13 cellular contexts compared by ENCODE assay signal in genomic region chr13:104011505-104012270, GRCh38.
DNase-seq lines count a peak whose midpoint lies in the region; ATAC-seq and TF ChIP-seq lines count a peak whose summit lies in the region.
"Had no signal": no experiment of that assay in that cellular context is flagged by ENCODE, and none has a peak within 500 bp of the region (broad histone marks: within the 10 kb centered on the region; RNA-seq: fewer than 3 reads in every experiment).

No MANE protein-coding gene starts in this region.

- POLR2A ChIA-PET in HEK293 (lab: Yijun Ruan, JAX), result no interaction called here

- H3K4me1 ChIP-seq in HEK293 (ENCODE audit: control insufficient read depth, insufficient read depth, low read length) (peaks cover 5% of the 10 kb centered on the region), left ventricle myocardium inferior (peaks cover 11% of the 10 kb centered on the region)

- H3K27ac ChIP-seq in HEK293 (ENCODE audit: extremely low read depth, low read depth, low read length) (peak overlapping the region; percentile 28; the same call in 1 of the 2 replicates), left ventricle myocardium inferior (replicated peaks) (no peak overlapping the region)
- H3K27ac ChIP-seq: coronary artery had no signal

- no peaks in the 10 kb centered on the region for H3K9me3 ChIP-seq in HEK293 (ENCODE audit: control insufficient read depth, insufficient read depth, low read depth, low read length)
- H3K9me3 ChIP-seq in left ventricle myocardium inferior (replicated peaks), result no peaks in the 10 kb centered on the region

- H3K36me3 ChIP-seq in HEK293 (ENCODE audit: control insufficient read depth in 2 of 2, insufficient read depth in 1 of 2, low read length in 2 of 2) (no peaks in the 10 kb centered on the region), left ventricle myocardium inferior (no peaks in the 10 kb centered on the region)

- TF ChIP-seq CTCF in HEK293 (tag by site-specific recombination; IDR thresholded peaks at IDR 0.05), result no peak
- TF ChIP-seq CTCF in left ventricle myocardium inferior (IDR thresholded peaks at IDR 0.05; ENCODE audit: borderline replicate concordance), result no peak

- H3K27me3 ChIP-seq in left ventricle myocardium inferior (ENCODE audit: low read depth), result no peaks in the 10 kb centered on the region

- peak; percentile 87 for DNase-seq in SK-N-DZ (ENCODE audit: low spot score)
- DNase-seq in left ventricle myocardium inferior, result no peak
- peak; percentile 67 for DNase-seq in renal cortical epithelial cell (ENCODE audit: low read depth)
- no peak for DNase-seq in NCI-H2107 treated with DMSO at 0.1 percent for 48 hours (lab: John Stamatoyannopoulos, UW; ENCODE audit: unreplicated experiment)
- DNase-seq in effector CD8-positive, alpha-beta T cell (lab: John Stamatoyannopoulos, UW), result no peak
- DNase-seq in RKO (ENCODE audit: low spot score), result no peak
- DNase-seq: CD4-positive, alpha-beta memory T cell; NCI-H1417 treated with DMSO at 0.1 percent for 48 hours; stimulated activated CD4-positive, alpha-beta T cell treated with anti-CD3 and anti-CD28 coated beads, Interleukin-12 subunit alpha, Interleukin-12 subunit beta, amount 100 ng/mL, for 4 hours had no signal

- intact Hi-C loops in left ventricle myocardium inferior (cut with micrococcal nuclease), result no loop called here

- H3K4me3 ChIP-seq in HEK293 (ENCODE audit: low read depth, low read length), result peak overlapping the region; percentile 12
- peak overlapping the region; percentile 49 for H3K4me3 ChIP-seq in left ventricle myocardium inferior
- H3K4me3 ChIP-seq: coronary artery had no signal

- no peak for ATAC-seq in HG02678 (IDR thresholded peaks at IDR 0.05; ENCODE audit: unreplicated experiment)
- ATAC-seq: activated T-helper 17 cell treated with anti-CD3 and anti-CD28 coated beads, Interleukin-2, amount 50 U/mL, for 72 hours had no signal

- CTCF ChIA-PET in HEK293 (lab: Yijun Ruan, JAX), result no interaction called here

TF ChIP-seq in HEK293, 187 proteins besides CTCF, POLR2A, EP300 and RAD21:
- TF ChIP-seq ZNF555 (tag by site-specific recombination; conservative IDR thresholded peaks at IDR 0.05) (no peak), ZSCAN18 (tag by site-specific recombination; IDR thresholded peaks at IDR 0.05) (no peak), ZBTB48 (tag by site-specific recombination; IDR thresholded peaks at IDR 0.05) (no peak), KLF8 (tag by site-specific recombination; IDR thresholded peaks at IDR 0.05) (no peak), ZNF121 (tag by site-specific recombination; IDR thresholded peaks at IDR 0.05) (no peak)
- TF ChIP-seq, protein P1, sequence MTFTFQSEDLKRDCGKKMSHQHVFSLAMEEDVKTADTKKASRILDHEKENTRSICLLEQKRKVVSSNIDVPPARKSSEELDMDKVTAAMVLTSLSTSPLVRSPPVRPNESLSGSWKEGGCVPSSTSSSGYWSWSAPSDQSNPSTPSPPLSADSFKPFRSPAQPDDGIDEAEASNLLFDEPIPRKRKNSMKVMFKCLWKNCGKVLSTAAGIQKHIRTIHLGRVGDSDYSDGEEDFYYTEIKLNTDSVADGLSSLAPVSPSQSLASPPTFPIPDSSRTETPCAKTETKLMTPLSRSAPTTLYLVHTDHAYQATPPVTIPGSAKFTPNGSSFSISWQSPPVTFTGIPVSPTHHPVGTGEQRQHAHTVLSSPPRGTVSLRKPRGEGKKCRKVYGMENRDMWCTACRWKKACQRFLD (tag by site-specific recombination; IDR thresholded peaks at IDR 0.05), result no peak

Comparison
In these comparisons a context has a peak if more than half of its experiments do, and no peak if none do; other contexts are left out.
1. DNase-seq: peak in SK-N-DZ (single experiment) and renal cortical epithelial cell (single experiment); none in left ventricle myocardium inferior (single experiment), NCI-H2107 treated with DMSO at 0.1 percent for 48 hours (single experiment), effector CD8-positive, alpha-beta T cell (single experiment) and RKO (single experiment).